In genomic region chrX:49230500-49231232, GRCh38 we compare ENCODE assay signal across 1 cellular context.
TF ChIP-seq lines count a peak whose summit lies in the region.

No MANE protein-coding gene starts in this region.

TF ChIP-seq in K562, 482 proteins besides CTCF, POLR2A, EP300 and RAD21 (continued from another document):
- TF ChIP-seq ZBTB34 (CRISPR knock-in tag; IDR thresholded peaks at IDR 0.05) (no peak), RB1 (IDR thresholded peaks at IDR 0.05; ENCODE audit: low read depth) (peak; percentile 35; the same call in 1 of the 2 replicates), FOS (IDR thresholded peaks at IDR 0.05; ENCODE audit: extremely low read depth, insufficient read length) (no peak)
